10 cellular contexts compared by ENCODE assay signal in the genomic region with DNA sequence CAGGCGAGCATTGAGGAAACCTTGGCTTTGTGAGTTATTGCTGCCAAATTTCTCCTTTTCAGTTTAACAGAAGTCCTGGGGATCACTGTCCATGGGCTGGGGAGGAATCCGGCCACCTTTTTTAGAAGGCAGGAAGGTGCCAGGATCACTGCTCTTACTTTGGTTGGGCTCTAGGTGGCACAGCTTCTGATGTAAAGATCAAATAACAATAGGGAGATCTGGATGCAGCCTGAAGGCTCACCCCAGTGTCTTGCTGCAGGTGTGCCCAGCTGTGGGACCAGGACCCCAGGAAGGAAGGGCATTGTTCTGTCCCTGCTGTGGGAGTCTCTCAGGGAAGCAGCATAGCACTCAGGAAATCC.
A peak's percentile ranks its signal among the peaks of the same experiment; 100 is the strongest.
DNase-seq lines count a peak whose midpoint lies in the region; ATAC-seq and TF ChIP-seq lines count a peak whose summit lies in the region.
"Had no signal": no experiment of that assay in that cellular context is flagged by ENCODE, and none has a peak within 500 bp of the region (broad histone marks: within the 10 kb centered on the region; RNA-seq: fewer than 3 reads in every experiment).

No MANE protein-coding gene starts in this region.

- TF ChIP-seq CTCF in Peyer's patch (IDR thresholded peaks at IDR 0.05) (peak in 3 of 6 experiments; percentile 21 to 29 (median 24)), esophagus muscularis mucosa (IDR thresholded peaks at IDR 0.05) (peak in 1 of 3 experiments; percentile 18), retinal pigment epithelial cell (conservative IDR thresholded peaks at IDR 0.05; ENCODE audit: low read depth, low read length) (peak; percentile 41)

- peak overlapping the region; percentile 31 to 76 (median 58) for H3K27ac ChIP-seq in Peyer's patch
- H3K27ac ChIP-seq in esophagus muscularis mucosa (replicated peaks in 1 of 4) = peak overlapping the region in 3 of 4 donors; percentile 81 to 84 (median 81)

- H3K4me3 ChIP-seq in Peyer's patch = no peak overlapping the region
- no peak overlapping the region for H3K4me3 ChIP-seq in esophagus muscularis mucosa
- no peak overlapping the region for H3K4me3 ChIP-seq in retinal pigment epithelial cell (ENCODE audit: low read length)
- H3K4me3 ChIP-seq: ascending aorta had no signal

- no peak for ATAC-seq in HG02610 (IDR thresholded peaks at IDR 0.05; ENCODE audit: unreplicated experiment)

- in situ Hi-C loops in G401 (cut with HindIII; ENCODE audit: low sequenced_read_pairs) = no loop called here

- WGBS in esophagus muscularis mucosa = 28% methylated on average over 2 of the region's 2 CpGs

- H3K4me1 ChIP-seq in Peyer's patch (peaks cover 0 to 52% (median 0%) of the 10 kb centered on the region in 4 donors), esophagus muscularis mucosa (peaks cover 84 to 100% (median 93%) of the 10 kb centered on the region in 4 donors)

- H3K27me3 ChIP-seq in Peyer's patch (no peaks in the 10 kb centered on the region), esophagus muscularis mucosa (no peaks in the 10 kb centered on the region)
- H3K27me3 ChIP-seq: ascending aorta had no signal

- H3K36me3 ChIP-seq in Peyer's patch (no peaks in the 10 kb centered on the region), esophagus muscularis mucosa (peaks cover 0 to 4% (median 0%) of the 10 kb centered on the region in 4 donors)
- H3K36me3 ChIP-seq: ascending aorta had no signal

- DNase-seq in G401 (ENCODE audit: low spot score) (peak; percentile 65), Peyer's patch (no peak), esophagus muscularis mucosa (ENCODE audit: extremely low spot score) (no peak), retinal pigment epithelial cell (ENCODE audit: low read depth) (no peak), NCI-H524 treated with DMSO at 0.1 percent for 48 hours (lab: John Stamatoyannopoulos, UW) (no peak), HK-2 (ENCODE audit: unreplicated experiment) (no peak)
- no peak for DNase-seq in stimulated activated CD4-positive, alpha-beta T cell treated with anti-CD3 and anti-CD28 coated beads, Interleukin-4, amount 100 ng/mL, for 24 hours
- DNase-seq: NCI-H187 treated with DMSO at 0.1 percent for 48 hours had no signal

- H3K9me3 ChIP-seq in Peyer's patch (no peaks in the 10 kb centered on the region), esophagus muscularis mucosa (no peaks in the 10 kb centered on the region)
- H3K9me3 ChIP-seq: ascending aorta had no signal

- no peak for TF ChIP-seq EP300 in esophagus muscularis mucosa (IDR thresholded peaks at IDR 0.05)

- intact Hi-C loops in esophagus muscularis mucosa (cut with DNase I) = no loop called here

- TF ChIP-seq POLR2A in Peyer's patch (IDR thresholded peaks at IDR 0.05) = no peak
- TF ChIP-seq POLR2A in esophagus muscularis mucosa (IDR thresholded peaks at IDR 0.05; ENCODE audit: low read depth) = no peak
